1 cellular context compared by ENCODE assay signal in the genomic region with DNA sequence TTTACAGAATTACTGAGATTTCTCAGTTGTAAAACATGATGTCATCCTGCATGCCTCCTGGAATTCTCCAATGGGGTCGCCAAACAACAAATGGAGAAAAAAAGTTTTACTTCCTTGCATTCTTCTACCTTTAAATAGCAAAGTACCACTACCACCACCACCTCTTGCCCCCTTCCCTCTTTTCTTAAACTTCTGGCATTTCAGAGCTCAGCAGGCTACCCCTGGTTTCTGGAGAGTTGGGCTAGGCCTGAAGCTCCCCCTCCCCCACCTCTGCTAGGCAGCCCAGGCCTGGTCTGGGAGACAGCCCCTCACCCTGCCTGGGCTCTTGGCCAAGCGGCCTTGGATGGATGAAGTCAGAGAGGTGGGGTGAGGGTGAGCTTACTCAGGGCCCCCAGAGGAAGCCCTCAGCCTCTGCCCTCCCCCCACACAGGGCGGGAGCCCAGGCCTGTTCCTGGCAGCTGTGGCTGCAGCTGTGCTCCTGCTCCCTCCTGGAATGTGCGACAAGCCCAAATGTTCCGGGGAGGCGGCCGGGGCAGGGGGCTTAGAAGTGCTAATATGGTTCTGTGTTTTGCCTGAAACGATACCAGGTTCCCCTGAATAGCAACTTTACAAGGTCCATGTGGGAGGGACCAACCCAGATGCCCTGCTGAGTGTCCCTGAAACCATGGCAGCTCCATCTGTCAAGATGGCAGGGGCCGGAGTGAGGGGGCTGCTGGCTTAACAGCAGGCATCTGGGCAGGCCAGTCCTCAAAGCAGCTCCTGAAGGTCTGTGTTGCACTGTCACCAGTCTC.
TF ChIP-seq lines count a peak whose summit lies in the region.

No MANE protein-coding gene starts in this region.

TF ChIP-seq in liver, 16 proteins besides CTCF, POLR2A, EP300 and RAD21 (continued from another document):
- no peak for TF ChIP-seq GABPA (IDR thresholded peaks at IDR 0.05 in 1 of 2, conservative IDR thresholded peaks at IDR 0.05 in 1 of 2)
- no peak for TF ChIP-seq YY1 (IDR thresholded peaks at IDR 0.05)
- TF ChIP-seq NR2F2 (IDR thresholded peaks at IDR 0.05), result no peak
